24 cellular contexts compared by ENCODE assay signal in the genomic region with DNA sequence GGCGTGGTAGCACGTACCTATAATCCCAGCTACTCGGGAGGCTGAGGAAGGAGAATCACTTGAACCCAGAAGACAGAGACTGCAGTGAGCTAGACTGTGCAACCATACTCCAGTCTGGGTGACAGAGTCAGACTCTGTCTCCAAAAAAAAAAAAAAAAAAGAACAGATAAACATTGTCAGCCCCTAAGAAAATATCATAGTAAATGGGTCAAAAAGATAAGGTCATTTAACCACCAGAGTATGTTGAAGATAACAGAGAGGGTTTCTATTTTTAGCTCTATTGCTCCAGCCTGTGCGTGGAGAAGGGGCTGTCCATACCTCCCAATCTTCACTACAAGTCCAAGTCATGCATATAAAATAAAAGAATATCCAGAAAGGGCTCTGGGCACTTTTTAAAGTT. TPM values are rescaled to one million over a fixed set of nuclear protein-coding genes. Genes with fewer than 3 reads are reported as not detected.
A peak's percentile ranks its signal among the peaks of the same experiment; 100 is the strongest.
DNase-seq lines count a peak whose midpoint lies in the region; ATAC-seq and TF ChIP-seq lines count a peak whose summit lies in the region.
"Had no signal": no experiment of that assay in that cellular context is flagged by ENCODE, and none has a peak within 500 bp of the region (broad histone marks: within the 10 kb centered on the region; RNA-seq: fewer than 3 reads in every experiment).

No MANE protein-coding gene starts in this region.

- peaks cover 0 to 3% of the 10 kb centered on the region in 2 donors for H3K27me3 Mint-ChIP-seq in CD4-positive, alpha-beta memory T cell
- no peaks in the 10 kb centered on the region for H3K27me3 Mint-ChIP-seq in CD4-positive, alpha-beta T cell

- TF ChIP-seq CTCF in right atrium auricular region (IDR thresholded peaks at IDR 0.05) = no peak
- no peak for TF ChIP-seq CTCF in left ventricle myocardium inferior (IDR thresholded peaks at IDR 0.05; ENCODE audit: borderline replicate concordance)
- no peak for TF ChIP-seq CTCF in thyroid gland (IDR thresholded peaks at IDR 0.05)
- no peak for TF ChIP-seq CTCF in CD4-positive, alpha-beta T cell (IDR thresholded peaks at IDR 0.05)

- H3K36me3 ChIP-seq in right atrium auricular region (peaks cover 17% of the 10 kb centered on the region), left ventricle myocardium inferior (peaks cover 20% of the 10 kb centered on the region), thyroid gland (peaks cover 12 to 14% of the 10 kb centered on the region in 2 donors)
- no peaks in the 10 kb centered on the region for H3K36me3 ChIP-seq in CD4-positive, alpha-beta memory T cell (ENCODE audit: insufficient read depth, low read length)

- intact Hi-C loops in Right ventricle myocardium superior (cut with DNase I) = no loop called here
- intact Hi-C loops in left ventricle myocardium inferior (cut with micrococcal nuclease) = no loop called here
- intact Hi-C loops in thyroid gland (cut with DNase I) = no loop called here
- intact Hi-C loops in CD4-positive, alpha-beta memory T cell (cut with micrococcal nuclease) = no loop called here
- intact Hi-C loops in CD4-positive, alpha-beta T cell (cut with DNase I, micrococcal nuclease) = no loop called here

- CTCF ChIA-PET in CD4-positive, alpha-beta memory T cell (lab: Charles Lee; ENCODE audit: partially characterized antibody) = no interaction called here
- CTCF ChIA-PET in CD4-positive, alpha-beta T cell (lab: Charles Lee) = no interaction called here

- H3K4me1 ChIP-seq in right atrium auricular region (peaks cover 0 to 24% of the 10 kb centered on the region in 2 donors), left ventricle myocardium inferior (peaks cover 75% of the 10 kb centered on the region), thyroid gland (peaks cover 68 to 74% of the 10 kb centered on the region in 2 donors)
- H3K4me1 ChIP-seq in CD4-positive, alpha-beta memory T cell (ENCODE audit: insufficient read depth, low read length) = no peaks in the 10 kb centered on the region
- H3K4me1 ChIP-seq: BE2C had no signal

- no peak for TF ChIP-seq POLR2A in erythroblast (IDR thresholded peaks at IDR 0.05; ENCODE audit: low read length)
- TF ChIP-seq POLR2A in thyroid gland (IDR thresholded peaks at IDR 0.05) = no peak

- 44 to 51% methylated on average over 4 of the region's 4 CpGs for WGBS in thyroid gland, 2 donors

- H3K9me3 Mint-ChIP-seq in CD4-positive, alpha-beta memory T cell = no peaks in the 10 kb centered on the region
- no peaks in the 10 kb centered on the region for H3K9me3 Mint-ChIP-seq in CD4-positive, alpha-beta T cell

- peaks cover 6 to 18% of the 10 kb centered on the region in 2 donors for H3K36me3 Mint-ChIP-seq in CD4-positive, alpha-beta memory T cell
- peaks cover 31% of the 10 kb centered on the region for H3K36me3 Mint-ChIP-seq in CD4-positive, alpha-beta T cell (ENCODE audit: low read depth)

- peaks cover 3 to 6% (median 4%) of the 10 kb centered on the region in 4 donors for H3K4me1 Mint-ChIP-seq in CD4-positive, alpha-beta memory T cell
- peaks cover 14% of the 10 kb centered on the region for H3K4me1 Mint-ChIP-seq in CD4-positive, alpha-beta T cell (ENCODE audit: low read depth)

- H3K4me3 ChIP-seq in right atrium auricular region = no peak overlapping the region
- H3K4me3 ChIP-seq in left ventricle myocardium inferior = no peak overlapping the region
- no peak overlapping the region for H3K4me3 ChIP-seq in thyroid gland (replicated peaks in 1 of 3)
- H3K4me3 ChIP-seq in CD4-positive, alpha-beta memory T cell (ENCODE audit: low read length in 2 of 2) = no peak overlapping the region
- H3K4me3 ChIP-seq: GM23248, Peyer's patch had no signal

- POLR2A ChIA-PET in CD4-positive, alpha-beta memory T cell (lab: Charles Lee; ENCODE audit: partially characterized antibody) = no interaction called here
- POLR2A ChIA-PET in CD4-positive, alpha-beta T cell (lab: Charles Lee) = interaction anchor here (0.6 kb wide), 1 partner anchor 15 kb away, joined by 3 read pairs; no protein-coding TSS in a partner anchor

- H3K27ac Mint-ChIP-seq in CD4-positive, alpha-beta memory T cell = no peak overlapping the region
- no peak overlapping the region for H3K27ac Mint-ChIP-seq in CD4-positive, alpha-beta T cell
- H3K27ac Mint-ChIP-seq: CD14-positive monocyte had no signal

- no peaks in the 10 kb centered on the region for H3K27me3 ChIP-seq in right atrium auricular region
- no peaks in the 10 kb centered on the region for H3K27me3 ChIP-seq in left ventricle myocardium inferior (ENCODE audit: low read depth)
- H3K27me3 ChIP-seq in thyroid gland = no peaks in the 10 kb centered on the region
- H3K27me3 ChIP-seq in CD4-positive, alpha-beta memory T cell (ENCODE audit: insufficient read depth, low read length) = no peaks in the 10 kb centered on the region
- no peaks in the 10 kb centered on the region for H3K27me3 ChIP-seq in CD4-positive, alpha-beta T cell (ENCODE audit: control insufficient read depth, insufficient read depth, low read length)
- H3K27me3 ChIP-seq: BE2C, Peyer's patch had no signal

- peak overlapping the region in 1 of 2 donors; percentile 25 for H3K27ac ChIP-seq in right atrium auricular region
- peak overlapping the region; percentile 42 for H3K27ac ChIP-seq in left ventricle myocardium inferior (replicated peaks)
- peak overlapping the region; percentile 70 to 75 (median 75) for H3K27ac ChIP-seq in thyroid gland
- no peak overlapping the region for H3K27ac ChIP-seq in CD4-positive, alpha-beta memory T cell (ENCODE audit: low read depth, low read length)
- no peak overlapping the region for H3K27ac ChIP-seq in CD4-positive, alpha-beta T cell (ENCODE audit: low read depth, low read length)
- H3K27ac ChIP-seq: GM23248, Peyer's patch had no signal

- DNase-seq in Right ventricle myocardium superior (no peak), right atrium auricular region (ENCODE audit: low spot score) (no peak), erythroblast (lab: John Stamatoyannopoulos, UW) (peak; percentile 51 to 77), left ventricle myocardium inferior (no peak), thyroid gland (peak in 1 of 2 donors; percentile 30), DMS114 treated with DMSO at 0.1 percent for 48 hours (lab: John Stamatoyannopoulos, UW; ENCODE audit: unreplicated experiment) (no peak)
- DNase-seq in CD4-positive, alpha-beta memory T cell = no peak
- no peak for DNase-seq in CD4-positive, alpha-beta T cell
- DNase-seq: 8988T, ACHN, BE2C, GM23248, H7, Kasumi-1, NCI-H1105, NCI-H1436 treated with DMSO at 0.1 percent for 48 hours, NCI-H1930, NCI-H2107, NCI-H446, NCI-H526, NCI-H82, Peyer's patch had no signal

- no peaks in the 10 kb centered on the region for H3K9me3 ChIP-seq in right atrium auricular region
- no peaks in the 10 kb centered on the region for H3K9me3 ChIP-seq in left ventricle myocardium inferior (replicated peaks)
- no peaks in the 10 kb centered on the region for H3K9me3 ChIP-seq in thyroid gland
- H3K9me3 ChIP-seq in CD4-positive, alpha-beta memory T cell (ENCODE audit: control insufficient read depth in 1 of 2, low read length in 2 of 2) = no peaks in the 10 kb centered on the region
- H3K9me3 ChIP-seq in CD4-positive, alpha-beta T cell (ENCODE audit: control insufficient read depth, low read length) = no peaks in the 10 kb centered on the region
- H3K9me3 ChIP-seq: BE2C, Peyer's patch had no signal

- no peak overlapping the region for H3K4me3 Mint-ChIP-seq in CD4-positive, alpha-beta memory T cell
- no peak overlapping the region for H3K4me3 Mint-ChIP-seq in CD4-positive, alpha-beta T cell
- H3K4me3 Mint-ChIP-seq: CD14-positive monocyte had no signal

- peak; percentile 64 for ATAC-seq in Right ventricle myocardium superior (ENCODE audit: poor library complexity)
- ATAC-seq in CD4-positive, alpha-beta T cell (ENCODE audit: poor library complexity) = no peak
- ATAC-seq: SK-N-SH treated with all-trans-retinoic acid at 6 μM for 48 hours had no signal

RNA-seq across cellular contexts. Expression of a gene that starts 15.4 kb away (rescaled TPM):
- total RNA-seq in Right ventricle myocardium superior (106 TPM), right atrium auricular region (100 to 1,000 TPM in 1 of 2 donors, 10 to 100 TPM in 1; 65.6 to 109 TPM), left ventricle myocardium inferior (100 TPM), thyroid gland (100 to 1,000 TPM; 226 to 405 (median 297) TPM)
- 10 to 100 TPM; 14.0 TPM for total RNA-seq in CD4-positive, alpha-beta memory T cell
- 10 to 100 TPM in 1 of 2 donors, 1 to 10 TPM in 1; 9.6 to 10.6 TPM for polyA plus RNA-seq in CD4-positive, alpha-beta memory T cell
- total RNA-seq in CD4-positive, alpha-beta T cell = 1 to 10 TPM; 4.5 to 4.9 TPM

Comparison
In these comparisons a context has a peak if more than half of its experiments do, and no peak if none do; other contexts are left out.
1. DNase-seq: peak in erythroblast (2 of 2); none in Right ventricle myocardium superior (single experiment), right atrium auricular region (single experiment), left ventricle myocardium inferior (single experiment), DMS114 treated with DMSO at 0.1 percent for 48 hours (single experiment), CD4-positive, alpha-beta memory T cell (0 of 5) and CD4-positive, alpha-beta T cell (0 of 10).
2. H3K27ac ChIP-seq: peak in left ventricle myocardium inferior (single experiment) and thyroid gland (3 of 3); none in CD4-positive, alpha-beta memory T cell (single experiment) and CD4-positive, alpha-beta T cell (single experiment).